ENCODE assay signal across 1 cellular context in the genomic region with DNA sequence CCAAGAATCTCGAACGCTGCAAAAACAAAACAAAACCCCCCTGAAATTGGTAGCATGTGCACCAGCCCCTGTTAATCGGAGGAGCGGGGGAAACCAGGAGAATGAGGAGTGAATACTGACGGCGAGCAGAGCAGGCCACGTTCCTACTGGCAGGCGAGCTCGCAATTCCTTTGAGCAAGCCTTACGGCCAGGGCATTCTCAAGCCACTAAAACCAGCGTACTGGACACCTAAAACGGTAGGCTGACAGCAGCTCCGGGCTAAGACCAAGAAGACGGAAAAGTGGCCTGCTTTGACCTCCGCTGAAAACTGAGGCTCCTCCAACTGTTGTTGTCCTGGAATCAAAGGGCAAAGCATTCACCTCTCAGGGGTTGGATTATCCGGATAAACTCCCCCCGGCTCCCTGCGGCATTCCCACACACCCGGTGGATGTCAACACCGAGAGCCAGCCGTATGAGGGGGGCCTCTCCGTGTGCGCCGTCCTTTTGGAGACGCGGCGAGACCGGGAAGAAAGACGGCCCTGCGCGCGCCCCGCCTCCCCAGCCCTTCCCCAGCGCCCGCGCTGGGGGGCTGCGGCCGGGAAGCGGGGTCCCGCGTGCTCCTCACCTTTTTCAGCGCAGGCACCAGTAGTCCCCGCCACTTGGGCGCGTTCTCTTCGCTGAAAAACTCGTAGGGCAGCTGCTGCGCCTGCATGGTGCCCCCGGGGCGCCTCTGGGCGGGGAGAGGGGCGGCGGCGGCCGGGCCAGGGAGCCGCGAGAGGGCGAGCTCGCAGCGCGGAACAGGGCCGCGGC.
A peak's percentile ranks its signal among the peaks of the same experiment; 100 is the strongest.
TF ChIP-seq lines count a peak whose summit lies in the region.

No MANE protein-coding gene starts in this region.

TF ChIP-seq in HepG2, 621 proteins besides CTCF, POLR2A, EP300 and RAD21 (continued from another document and continues in another):
- TF ChIP-seq, protein P1, sequence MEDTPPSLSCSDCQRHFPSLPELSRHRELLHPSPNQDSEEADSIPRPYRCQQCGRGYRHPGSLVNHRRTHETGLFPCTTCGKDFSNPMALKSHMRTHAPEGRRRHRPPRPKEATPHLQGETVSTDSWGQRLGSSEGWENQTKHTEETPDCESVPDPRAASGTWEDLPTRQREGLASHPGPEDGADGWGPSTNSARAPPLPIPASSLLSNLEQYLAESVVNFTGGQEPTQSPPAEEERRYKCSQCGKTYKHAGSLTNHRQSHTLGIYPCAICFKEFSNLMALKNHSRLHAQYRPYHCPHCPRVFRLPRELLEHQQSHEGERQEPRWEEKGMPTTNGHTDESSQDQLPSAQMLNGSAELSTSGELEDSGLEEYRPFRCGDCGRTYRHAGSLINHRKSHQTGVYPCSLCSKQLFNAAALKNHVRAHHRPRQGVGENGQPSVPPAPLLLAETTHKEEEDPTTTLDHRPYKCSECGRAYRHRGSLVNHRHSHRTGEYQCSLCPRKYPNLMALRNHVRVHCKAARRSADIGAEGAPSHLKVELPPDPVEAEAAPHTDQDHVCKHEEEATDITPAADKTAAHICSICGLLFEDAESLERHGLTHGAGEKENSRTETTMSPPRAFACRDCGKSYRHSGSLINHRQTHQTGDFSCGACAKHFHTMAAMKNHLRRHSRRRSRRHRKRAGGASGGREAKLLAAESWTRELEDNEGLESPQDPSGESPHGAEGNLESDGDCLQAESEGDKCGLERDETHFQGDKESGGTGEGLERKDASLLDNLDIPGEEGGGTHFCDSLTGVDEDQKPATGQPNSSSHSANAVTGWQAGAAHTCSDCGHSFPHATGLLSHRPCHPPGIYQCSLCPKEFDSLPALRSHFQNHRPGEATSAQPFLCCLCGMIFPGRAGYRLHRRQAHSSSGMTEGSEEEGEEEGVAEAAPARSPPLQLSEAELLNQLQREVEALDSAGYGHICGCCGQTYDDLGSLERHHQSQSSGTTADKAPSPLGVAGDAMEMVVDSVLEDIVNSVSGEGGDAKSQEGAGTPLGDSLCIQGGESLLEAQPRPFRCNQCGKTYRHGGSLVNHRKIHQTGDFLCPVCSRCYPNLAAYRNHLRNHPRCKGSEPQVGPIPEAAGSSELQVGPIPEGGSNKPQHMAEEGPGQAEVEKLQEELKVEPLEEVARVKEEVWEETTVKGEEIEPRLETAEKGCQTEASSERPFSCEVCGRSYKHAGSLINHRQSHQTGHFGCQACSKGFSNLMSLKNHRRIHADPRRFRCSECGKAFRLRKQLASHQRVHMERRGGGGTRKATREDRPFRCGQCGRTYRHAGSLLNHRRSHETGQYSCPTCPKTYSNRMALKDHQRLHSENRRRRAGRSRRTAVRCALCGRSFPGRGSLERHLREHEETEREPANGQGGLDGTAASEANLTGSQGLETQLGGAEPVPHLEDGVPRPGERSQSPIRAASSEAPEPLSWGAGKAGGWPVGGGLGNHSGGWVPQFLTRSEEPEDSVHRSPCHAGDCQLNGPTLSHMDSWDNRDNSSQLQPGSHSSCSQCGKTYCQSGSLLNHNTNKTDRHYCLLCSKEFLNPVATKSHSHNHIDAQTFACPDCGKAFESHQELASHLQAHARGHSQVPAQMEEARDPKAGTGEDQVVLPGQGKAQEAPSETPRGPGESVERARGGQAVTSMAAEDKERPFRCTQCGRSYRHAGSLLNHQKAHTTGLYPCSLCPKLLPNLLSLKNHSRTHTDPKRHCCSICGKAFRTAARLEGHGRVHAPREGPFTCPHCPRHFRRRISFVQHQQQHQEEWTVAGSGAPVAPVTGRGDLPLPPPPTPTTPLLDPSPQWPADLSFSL (CRISPR knock-in tag; IDR thresholded peaks at IDR 0.05), result peak; percentile 19; the same call in 1 of the 2 replicates
- TF ChIP-seq, protein P2, sequence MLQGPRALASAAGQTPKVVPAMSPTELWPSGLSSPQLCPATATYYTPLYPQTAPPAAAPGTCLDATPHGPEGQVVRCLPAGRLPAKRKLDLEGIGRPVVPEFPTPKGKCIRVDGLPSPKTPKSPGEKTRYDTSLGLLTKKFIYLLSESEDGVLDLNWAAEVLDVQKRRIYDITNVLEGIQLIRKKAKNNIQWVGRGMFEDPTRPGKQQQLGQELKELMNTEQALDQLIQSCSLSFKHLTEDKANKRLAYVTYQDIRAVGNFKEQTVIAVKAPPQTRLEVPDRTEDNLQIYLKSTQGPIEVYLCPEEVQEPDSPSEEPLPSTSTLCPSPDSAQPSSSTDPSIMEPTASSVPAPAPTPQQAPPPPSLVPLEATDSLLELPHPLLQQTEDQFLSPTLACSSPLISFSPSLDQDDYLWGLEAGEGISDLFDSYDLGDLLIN (CRISPR knock-in tag; IDR thresholded peaks at IDR 0.05; ENCODE audit: borderline replicate concordance), result 0 out of 2 replicates have a peak, but pooled peaks have one; percentile 19
- TF ChIP-seq EZH2 (conservative IDR thresholded peaks at IDR 0.05; ENCODE audit: low read depth, low read length) (no peak), ATAD3A (CRISPR knock-in tag; IDR thresholded peaks at IDR 0.05) (no peak), KMT2A (CRISPR knock-in tag; IDR thresholded peaks at IDR 0.05) (peak; percentile 87), SP1 (IDR thresholded peaks at IDR 0.05) (no peak), SP1 (CRISPR knock-in tag; IDR thresholded peaks at IDR 0.05) (no peak), ISX (CRISPR knock-in tag; conservative IDR thresholded peaks at IDR 0.05) (no peak), AKAP8 (CRISPR knock-in tag; IDR thresholded peaks at IDR 0.05) (no peak), ZNF775 (CRISPR knock-in tag; IDR thresholded peaks at IDR 0.05; ENCODE audit: borderline replicate concordance) (no peak), ZNF160 (CRISPR knock-in tag; IDR thresholded peaks at IDR 0.05) (no peak), TAF15 (IDR thresholded peaks at IDR 0.05; ENCODE audit: low read depth, low read length, poor library complexity, severe bottlenecking) (peak; percentile 76), NCOA2 (CRISPR knock-in tag; IDR thresholded peaks at IDR 0.05) (no peak), JUNB (CRISPR knock-in tag; IDR thresholded peaks at IDR 0.05; ENCODE audit: borderline replicate concordance) (no peak), HOXA5 (CRISPR knock-in tag; IDR thresholded peaks at IDR 0.05) (peak; percentile 63; the same call in 1 of the 2 replicates), ZNF879 (CRISPR knock-in tag; IDR thresholded peaks at IDR 0.05) (no peak), ZNF747 (CRISPR knock-in tag; IDR thresholded peaks at IDR 0.05; ENCODE audit: borderline replicate concordance) (no peak), ZMAT3 (CRISPR knock-in tag; conservative IDR thresholded peaks at IDR 0.05) (no peak; the same call in none of the 2 replicates)
- TF ChIP-seq, protein P3, sequence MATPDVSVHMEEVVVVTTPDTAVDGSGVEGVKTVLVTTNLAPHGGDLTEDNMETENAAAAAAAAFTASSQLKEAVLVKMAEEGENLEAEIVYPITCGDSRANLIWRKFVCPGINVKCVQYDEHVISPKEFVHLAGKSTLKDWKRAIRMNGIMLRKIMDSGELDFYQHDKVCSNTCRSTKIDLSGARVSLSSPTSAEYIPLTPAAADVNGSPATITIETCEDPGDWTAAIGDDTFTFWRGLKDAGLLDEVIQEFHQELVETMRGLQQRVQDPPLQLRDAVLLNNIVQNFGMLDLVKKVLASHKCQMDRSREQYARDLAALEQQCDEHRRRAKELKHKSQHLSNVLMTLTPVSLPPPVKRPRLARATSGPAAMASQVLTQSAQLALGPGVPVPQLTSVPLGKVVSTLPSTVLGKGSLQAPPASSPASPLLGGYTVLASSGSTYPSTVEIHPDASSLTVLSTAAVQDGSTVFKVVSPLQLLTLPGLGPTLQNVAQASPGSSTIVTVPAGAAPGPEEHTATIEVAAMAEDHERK (CRISPR knock-in tag; IDR thresholded peaks at IDR 0.05; ENCODE audit: low read depth), result no peak
- TF ChIP-seq, protein P4, sequence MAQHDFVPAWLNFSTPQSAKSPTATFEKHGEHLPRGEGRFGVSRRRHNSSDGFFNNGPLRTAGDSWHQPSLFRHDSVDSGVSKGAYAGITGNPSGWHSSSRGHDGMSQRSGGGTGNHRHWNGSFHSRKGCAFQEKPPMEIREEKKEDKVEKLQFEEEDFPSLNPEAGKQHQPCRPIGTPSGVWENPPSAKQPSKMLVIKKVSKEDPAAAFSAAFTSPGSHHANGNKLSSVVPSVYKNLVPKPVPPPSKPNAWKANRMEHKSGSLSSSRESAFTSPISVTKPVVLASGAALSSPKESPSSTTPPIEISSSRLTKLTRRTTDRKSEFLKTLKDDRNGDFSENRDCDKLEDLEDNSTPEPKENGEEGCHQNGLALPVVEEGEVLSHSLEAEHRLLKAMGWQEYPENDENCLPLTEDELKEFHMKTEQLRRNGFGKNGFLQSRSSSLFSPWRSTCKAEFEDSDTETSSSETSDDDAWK (CRISPR knock-in tag; IDR thresholded peaks at IDR 0.05), result no peak
- TF ChIP-seq, protein P5, sequence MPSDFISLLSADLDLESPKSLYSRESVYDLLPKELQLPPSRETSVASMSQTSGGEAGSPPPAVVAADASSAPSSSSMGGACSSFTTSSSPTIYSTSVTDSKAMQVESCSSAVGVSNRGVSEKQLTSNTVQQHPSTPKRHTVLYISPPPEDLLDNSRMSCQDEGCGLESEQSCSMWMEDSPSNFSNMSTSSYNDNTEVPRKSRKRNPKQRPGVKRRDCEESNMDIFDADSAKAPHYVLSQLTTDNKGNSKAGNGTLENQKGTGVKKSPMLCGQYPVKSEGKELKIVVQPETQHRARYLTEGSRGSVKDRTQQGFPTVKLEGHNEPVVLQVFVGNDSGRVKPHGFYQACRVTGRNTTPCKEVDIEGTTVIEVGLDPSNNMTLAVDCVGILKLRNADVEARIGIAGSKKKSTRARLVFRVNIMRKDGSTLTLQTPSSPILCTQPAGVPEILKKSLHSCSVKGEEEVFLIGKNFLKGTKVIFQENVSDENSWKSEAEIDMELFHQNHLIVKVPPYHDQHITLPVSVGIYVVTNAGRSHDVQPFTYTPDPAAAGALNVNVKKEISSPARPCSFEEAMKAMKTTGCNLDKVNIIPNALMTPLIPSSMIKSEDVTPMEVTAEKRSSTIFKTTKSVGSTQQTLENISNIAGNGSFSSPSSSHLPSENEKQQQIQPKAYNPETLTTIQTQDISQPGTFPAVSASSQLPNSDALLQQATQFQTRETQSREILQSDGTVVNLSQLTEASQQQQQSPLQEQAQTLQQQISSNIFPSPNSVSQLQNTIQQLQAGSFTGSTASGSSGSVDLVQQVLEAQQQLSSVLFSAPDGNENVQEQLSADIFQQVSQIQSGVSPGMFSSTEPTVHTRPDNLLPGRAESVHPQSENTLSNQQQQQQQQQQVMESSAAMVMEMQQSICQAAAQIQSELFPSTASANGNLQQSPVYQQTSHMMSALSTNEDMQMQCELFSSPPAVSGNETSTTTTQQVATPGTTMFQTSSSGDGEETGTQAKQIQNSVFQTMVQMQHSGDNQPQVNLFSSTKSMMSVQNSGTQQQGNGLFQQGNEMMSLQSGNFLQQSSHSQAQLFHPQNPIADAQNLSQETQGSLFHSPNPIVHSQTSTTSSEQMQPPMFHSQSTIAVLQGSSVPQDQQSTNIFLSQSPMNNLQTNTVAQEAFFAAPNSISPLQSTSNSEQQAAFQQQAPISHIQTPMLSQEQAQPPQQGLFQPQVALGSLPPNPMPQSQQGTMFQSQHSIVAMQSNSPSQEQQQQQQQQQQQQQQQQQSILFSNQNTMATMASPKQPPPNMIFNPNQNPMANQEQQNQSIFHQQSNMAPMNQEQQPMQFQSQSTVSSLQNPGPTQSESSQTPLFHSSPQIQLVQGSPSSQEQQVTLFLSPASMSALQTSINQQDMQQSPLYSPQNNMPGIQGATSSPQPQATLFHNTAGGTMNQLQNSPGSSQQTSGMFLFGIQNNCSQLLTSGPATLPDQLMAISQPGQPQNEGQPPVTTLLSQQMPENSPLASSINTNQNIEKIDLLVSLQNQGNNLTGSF (CRISPR knock-in tag; IDR thresholded peaks at IDR 0.05), result no peak
- TF ChIP-seq, protein P6, sequence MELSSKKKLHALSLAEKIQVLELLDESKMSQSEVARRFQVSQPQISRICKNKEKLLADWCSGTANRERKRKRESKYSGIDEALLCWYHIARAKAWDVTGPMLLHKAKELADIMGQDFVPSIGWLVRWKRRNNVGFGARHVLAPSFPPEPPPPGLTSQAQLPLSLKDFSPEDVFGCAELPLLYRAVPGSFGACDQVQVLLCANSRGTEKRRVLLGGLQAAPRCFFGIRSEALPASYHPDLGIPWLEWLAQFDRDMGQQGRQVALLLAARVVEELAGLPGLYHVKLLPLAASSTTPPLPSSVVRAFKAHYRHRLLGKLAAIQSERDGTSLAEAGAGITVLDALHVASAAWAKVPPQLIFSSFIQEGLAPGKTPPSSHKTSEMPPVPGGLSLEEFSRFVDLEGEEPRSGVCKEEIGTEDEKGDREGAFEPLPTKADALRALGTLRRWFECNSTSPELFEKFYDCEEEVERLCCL (CRISPR knock-in tag; IDR thresholded peaks at IDR 0.05; ENCODE audit: borderline replicate concordance), result no peak; the same call in 1 of the 2 replicates
